In genomic region chr9:133160742-133161541, GRCh38 we compare ENCODE assay signal across 8 cellular contexts.
A peak's percentile ranks its signal among the peaks of the same experiment; 100 is the strongest.
DNase-seq lines count a peak whose midpoint lies in the region; ATAC-seq and TF ChIP-seq lines count a peak whose summit lies in the region.

No MANE protein-coding gene starts in this region.

- intact Hi-C loops in posterior cingulate gyrus (cut with DNase I) = no loop called here

- peak; percentile 82 for TF ChIP-seq CTCF in GM20000 (IDR thresholded peaks at IDR 0.05; ENCODE audit: extremely low read depth, missing control alignments)

- ATAC-seq in HG03571 (IDR thresholded peaks at IDR 0.05; ENCODE audit: unreplicated experiment) = no peak

- DNase-seq in CD1c-positive myeloid dendritic cell (ENCODE audit: extremely low spot score) (peak; percentile 84), GM20000 (ENCODE audit: low spot score) (peak; percentile 82), NCI-H748 (lab: John Stamatoyannopoulos, UW; ENCODE audit: unreplicated experiment) (peak; percentile 64), germinal center (ENCODE audit: low spot score) (peak; percentile 76), posterior cingulate gyrus (peak in 6 of 10 donors; percentile 37 to 89 (median 44)), NCI-H226 (no peak)
- peak; percentile 55 to 59 for DNase-seq in activated T-cell treated with anti-CD3 and anti-CD28 coated beads, Interleukin-2, amount 50 U/mL, for 48 hours
